ENCODE assay signal across 1 cellular context in genomic region chr19:55777528-55777927, GRCh38.
TF ChIP-seq lines count a peak whose summit lies in the region.

No MANE protein-coding gene starts in this region.

TF ChIP-seq in H1, 55 proteins besides CTCF, POLR2A, EP300 and RAD21:
- TF ChIP-seq TAF7 (optimal IDR thresholded peaks at IDR 0.05; ENCODE audit: borderline replicate concordance, low read depth, low read length), result no peak
- TF ChIP-seq CBX8 (IDR thresholded peaks at IDR 0.05; ENCODE audit: borderline replicate concordance, low read depth, low read length), result no peak
- TF ChIP-seq TEAD4 (IDR thresholded peaks at IDR 0.05; ENCODE audit: low read depth, low read length), result no peak
- no peak for TF ChIP-seq RNF2 (IDR thresholded peaks at IDR 0.05; ENCODE audit: borderline replicate concordance, low read depth, low read length, missing control alignments, poor library complexity, severe bottlenecking)
- no peak for TF ChIP-seq USF2 (IDR thresholded peaks at IDR 0.05; ENCODE audit: low read length)
- no peak for TF ChIP-seq EZH2 (IDR thresholded peaks at IDR 0.05; ENCODE audit: low read depth, low read length, severe bottlenecking)
- TF ChIP-seq JUND (IDR thresholded peaks at IDR 0.05; ENCODE audit: low read length), result no peak
- TF ChIP-seq TAF1 (IDR thresholded peaks at IDR 0.05; ENCODE audit: low read depth, low read length), result no peak
- TF ChIP-seq MAX (IDR thresholded peaks at IDR 0.05), result no peak
- TF ChIP-seq BACH1 (IDR thresholded peaks at IDR 0.05; ENCODE audit: low read length), result no peak
- no peak for TF ChIP-seq HDAC6 (IDR thresholded peaks at IDR 0.05; ENCODE audit: low read depth, low read length)
- TF ChIP-seq CHD1 (IDR thresholded peaks at IDR 0.05; ENCODE audit: low read depth, low read length), result no peak
- no peak for TF ChIP-seq KDM5A (IDR thresholded peaks at IDR 0.05; ENCODE audit: low read length)
